ENCODE assay signal across 8 cellular contexts in the genomic region with DNA sequence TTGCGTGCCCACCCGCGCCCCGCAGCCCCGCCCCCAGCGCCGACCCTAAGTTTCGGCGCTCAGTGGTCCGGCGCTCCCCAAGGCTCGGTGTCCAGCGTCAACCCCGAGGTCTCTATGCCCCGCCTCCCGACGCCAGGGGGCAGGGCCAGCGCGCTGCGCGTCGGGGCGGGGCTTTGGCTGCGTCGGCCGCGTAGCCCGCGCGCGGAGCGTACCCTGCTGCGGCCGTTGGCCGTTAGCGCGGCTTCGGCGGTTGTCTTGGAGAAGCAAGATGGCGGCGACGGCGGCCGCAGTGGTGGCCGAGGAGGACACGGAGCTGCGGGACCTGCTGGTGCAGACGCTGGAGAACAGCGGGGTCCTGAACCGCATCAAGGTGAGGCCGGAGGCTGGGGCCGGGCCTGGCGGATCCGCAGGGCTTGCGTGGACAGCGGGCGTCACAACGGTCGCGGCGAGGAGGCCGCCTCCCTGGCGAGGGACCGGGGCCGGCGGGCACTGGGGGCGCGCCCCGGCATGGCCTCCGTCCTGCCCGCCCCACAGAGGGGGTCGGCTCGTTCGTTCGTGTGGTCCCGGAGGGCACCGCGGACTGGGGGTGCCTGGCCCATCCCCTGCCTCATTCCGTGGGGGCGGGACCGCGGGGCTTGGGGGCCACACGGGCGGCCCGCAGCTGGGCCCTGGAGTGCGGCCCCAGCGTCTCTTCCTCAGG. TPM values are rescaled to one million over a fixed set of nuclear protein-coding genes. Genes with fewer than 3 reads are reported as not detected.
A peak's percentile ranks its signal among the peaks of the same experiment; 100 is the strongest.
DNase-seq lines count a peak whose midpoint lies in the region; ATAC-seq and TF ChIP-seq lines count a peak whose summit lies in the region.

A gene with protein sequence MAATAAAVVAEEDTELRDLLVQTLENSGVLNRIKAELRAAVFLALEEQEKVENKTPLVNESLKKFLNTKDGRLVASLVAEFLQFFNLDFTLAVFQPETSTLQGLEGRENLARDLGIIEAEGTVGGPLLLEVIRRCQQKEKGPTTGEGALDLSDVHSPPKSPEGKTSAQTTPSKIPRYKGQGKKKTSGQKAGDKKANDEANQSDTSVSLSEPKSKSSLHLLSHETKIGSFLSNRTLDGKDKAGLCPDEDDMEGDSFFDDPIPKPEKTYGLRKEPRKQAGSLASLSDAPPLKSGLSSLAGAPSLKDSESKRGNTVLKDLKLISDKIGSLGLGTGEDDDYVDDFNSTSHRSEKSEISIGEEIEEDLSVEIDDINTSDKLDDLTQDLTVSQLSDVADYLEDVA (plus strand): TSS at position 253 of the 700 bp plus-strand sequence. CDS start 16 bp downstream, at position 269.

- H3K27me3 Mint-ChIP-seq in activated naive CD8-positive, alpha-beta T cell: no peaks in the 10 kb centered on the region
- H3K27me3 Mint-ChIP-seq in osteocyte (ENCODE audit: unreplicated experiment): no peaks in the 10 kb centered on the region

- H3K36me3 ChIP-seq in GM06990 (ENCODE audit: control insufficient read depth, insufficient read depth, low read length) (no peaks in the 10 kb centered on the region; the same call in 1 of the 2 replicates), thymus (ENCODE audit: control insufficient read depth, insufficient read depth) (no peaks in the 10 kb centered on the region)

- H3K4me1 ChIP-seq in thymus (ENCODE audit: control insufficient read depth, insufficient read depth, low read length): peaks cover 9% of the 10 kb centered on the region

- WGBS in thymus: under 1% methylated on average over 87 of the region's 87 CpGs

- no peak for TF ChIP-seq CTCF in GM06990 (IDR thresholded peaks at IDR 0.05; ENCODE audit: insufficient read depth, low read length, poor library complexity, severe bottlenecking)
- no peak for TF ChIP-seq CTCF in osteocyte (IDR thresholded peaks at IDR 0.05)

- H3K9me3 ChIP-seq in thymus (ENCODE audit: control insufficient read depth): no peaks in the 10 kb centered on the region

- DNase-seq in GM06990 (ENCODE audit: extremely low read depth, insufficient read length) (peak; percentile 98), NCI-H1092 treated with DMSO at 0.1 percent for 48 hours (lab: John Stamatoyannopoulos, UW) (peak; percentile 99), SKM-1 (lab: John Stamatoyannopoulos, UW; ENCODE audit: unreplicated experiment) (peak; percentile 86), head of caudate nucleus (peak; percentile 78 to 96 (median 94)), osteocyte (ENCODE audit: extremely low spot score, unreplicated experiment) (peak; percentile 99)

- ATAC-seq in HG02610 (IDR thresholded peaks at IDR 0.05; ENCODE audit: unreplicated experiment): peak; percentile 91

- H3K4me3 ChIP-seq in GM06990 (replicated peaks; ENCODE audit: low read depth, low read length) (peak within 1 kb of the TSS; percentile 91), thymus (ENCODE audit: low read length) (peak within 1 kb of the TSS; percentile 93)

- H3K27ac Mint-ChIP-seq in activated naive CD8-positive, alpha-beta T cell: peak within 1 kb of the TSS; percentile 73
- peak within 1 kb of the TSS; percentile 76 for H3K27ac Mint-ChIP-seq in osteocyte (ENCODE audit: unreplicated experiment)

- H3K9me3 Mint-ChIP-seq in activated naive CD8-positive, alpha-beta T cell (ENCODE audit: low read depth): no peaks in the 10 kb centered on the region
- no peaks in the 10 kb centered on the region for H3K9me3 Mint-ChIP-seq in osteocyte (ENCODE audit: unreplicated experiment)

- peak within 1 kb of the TSS; percentile 93 for H3K4me3 Mint-ChIP-seq in activated naive CD8-positive, alpha-beta T cell
- H3K4me3 Mint-ChIP-seq in osteocyte (ENCODE audit: unreplicated experiment): peak within 1 kb of the TSS; percentile 87

- H3K27me3 ChIP-seq in GM06990 (replicated peaks; ENCODE audit: control insufficient read depth, insufficient read depth, low read length) (no peaks in the 10 kb centered on the region), thymus (ENCODE audit: control insufficient read depth, insufficient read depth) (no peaks in the 10 kb centered on the region)

- intact Hi-C loops in head of caudate nucleus (cut with DNase I): loop anchor here (10.0 kb wide), 1 partner anchor 146 kb away; no protein-coding TSS in a partner anchor

- peaks cover 28% of the 10 kb centered on the region for H3K4me1 Mint-ChIP-seq in activated naive CD8-positive, alpha-beta T cell (ENCODE audit: low read depth)
- peaks cover 24% of the 10 kb centered on the region for H3K4me1 Mint-ChIP-seq in osteocyte (ENCODE audit: unreplicated experiment)

- H3K36me3 Mint-ChIP-seq in activated naive CD8-positive, alpha-beta T cell: peaks cover 10% of the 10 kb centered on the region
- no peaks in the 10 kb centered on the region for H3K36me3 Mint-ChIP-seq in osteocyte (ENCODE audit: unreplicated experiment)

- peak within 1 kb of the TSS; percentile 68 for H3K27ac ChIP-seq in thymus (ENCODE audit: low read depth)

RNA-seq across cellular contexts. Expression of the gene that starts here (rescaled TPM):
- 16.0 and 18.3 TPM in 2 replicates for total RNA-seq in osteocyte
- 15.8 TPM for polyA plus RNA-seq in thymus

Comparison
In these comparisons a context has a peak if more than half of its experiments do, and no peak if none do; other contexts are left out.
1. Peak in every context shown above with its lines: DNase-seq, ATAC-seq, H3K4me3 ChIP-seq and H3K27ac ChIP-seq.